Comparison of ENCODE assay signal across 1 cellular context in the genomic region with DNA sequence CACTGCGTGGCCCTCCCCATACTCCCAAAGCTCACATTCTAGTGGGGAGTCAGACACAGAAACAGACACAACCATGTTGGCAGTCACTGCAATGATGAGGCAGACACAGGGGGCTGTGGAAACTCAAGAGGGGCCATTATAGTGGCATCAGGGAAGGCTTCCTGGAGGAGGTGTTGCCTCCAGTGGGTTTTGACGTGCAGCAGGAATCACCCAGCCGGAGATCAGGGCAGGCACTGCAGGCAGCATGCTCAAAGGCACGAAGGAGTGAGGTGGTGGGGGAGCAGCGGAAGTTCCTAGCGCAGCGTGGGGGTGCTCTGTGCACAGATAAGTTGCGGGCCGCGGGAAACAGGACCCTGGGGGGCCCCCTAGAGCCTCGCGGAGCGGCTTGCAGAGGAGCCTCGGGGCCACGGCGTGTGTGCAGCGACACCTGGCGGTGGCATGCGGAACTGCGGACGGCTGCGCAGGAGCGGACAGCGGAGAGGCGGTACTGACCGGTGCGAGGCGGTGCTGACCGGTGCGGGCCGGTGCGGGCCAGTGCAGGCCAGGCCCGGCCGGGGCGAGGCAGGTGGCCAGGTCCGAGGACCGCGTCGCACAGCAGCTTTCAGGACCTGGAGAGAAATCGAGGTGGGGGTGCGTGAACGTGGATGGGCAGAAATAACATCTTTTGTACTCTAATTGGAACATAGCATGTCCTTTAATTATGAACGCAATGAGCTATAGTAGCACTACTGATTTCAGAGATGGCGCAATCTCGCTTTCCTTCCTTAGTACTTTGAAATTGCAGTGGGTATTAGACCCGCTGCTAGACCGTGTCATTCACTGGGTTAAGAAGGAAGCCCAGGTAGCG.
A peak's percentile ranks its signal among the peaks of the same experiment; 100 is the strongest.
TF ChIP-seq lines count a peak whose summit lies in the region.

No MANE protein-coding gene starts in this region.

TF ChIP-seq in K562, 482 proteins besides CTCF, POLR2A, EP300 and RAD21 (continued from another document and continues in another):
- TF ChIP-seq, protein P1, sequence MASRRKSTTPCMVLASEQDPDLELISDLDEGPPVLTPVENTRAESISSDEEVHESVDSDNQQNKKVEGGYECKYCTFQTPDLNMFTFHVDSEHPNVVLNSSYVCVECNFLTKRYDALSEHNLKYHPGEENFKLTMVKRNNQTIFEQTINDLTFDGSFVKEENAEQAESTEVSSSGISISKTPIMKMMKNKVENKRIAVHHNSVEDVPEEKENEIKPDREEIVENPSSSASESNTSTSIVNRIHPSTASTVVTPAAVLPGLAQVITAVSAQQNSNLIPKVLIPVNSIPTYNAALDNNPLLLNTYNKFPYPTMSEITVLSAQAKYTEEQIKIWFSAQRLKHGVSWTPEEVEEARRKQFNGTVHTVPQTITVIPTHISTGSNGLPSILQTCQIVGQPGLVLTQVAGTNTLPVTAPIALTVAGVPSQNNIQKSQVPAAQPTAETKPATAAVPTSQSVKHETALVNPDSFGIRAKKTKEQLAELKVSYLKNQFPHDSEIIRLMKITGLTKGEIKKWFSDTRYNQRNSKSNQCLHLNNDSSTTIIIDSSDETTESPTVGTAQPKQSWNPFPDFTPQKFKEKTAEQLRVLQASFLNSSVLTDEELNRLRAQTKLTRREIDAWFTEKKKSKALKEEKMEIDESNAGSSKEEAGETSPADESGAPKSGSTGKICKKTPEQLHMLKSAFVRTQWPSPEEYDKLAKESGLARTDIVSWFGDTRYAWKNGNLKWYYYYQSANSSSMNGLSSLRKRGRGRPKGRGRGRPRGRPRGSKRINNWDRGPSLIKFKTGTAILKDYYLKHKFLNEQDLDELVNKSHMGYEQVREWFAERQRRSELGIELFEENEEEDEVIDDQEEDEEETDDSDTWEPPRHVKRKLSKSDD (conservative IDR thresholded peaks at IDR 0.05; ENCODE audit: low read length): 0 out of 2 replicates have a peak, but pooled peaks have one; percentile 47
- TF ChIP-seq, protein P2, sequence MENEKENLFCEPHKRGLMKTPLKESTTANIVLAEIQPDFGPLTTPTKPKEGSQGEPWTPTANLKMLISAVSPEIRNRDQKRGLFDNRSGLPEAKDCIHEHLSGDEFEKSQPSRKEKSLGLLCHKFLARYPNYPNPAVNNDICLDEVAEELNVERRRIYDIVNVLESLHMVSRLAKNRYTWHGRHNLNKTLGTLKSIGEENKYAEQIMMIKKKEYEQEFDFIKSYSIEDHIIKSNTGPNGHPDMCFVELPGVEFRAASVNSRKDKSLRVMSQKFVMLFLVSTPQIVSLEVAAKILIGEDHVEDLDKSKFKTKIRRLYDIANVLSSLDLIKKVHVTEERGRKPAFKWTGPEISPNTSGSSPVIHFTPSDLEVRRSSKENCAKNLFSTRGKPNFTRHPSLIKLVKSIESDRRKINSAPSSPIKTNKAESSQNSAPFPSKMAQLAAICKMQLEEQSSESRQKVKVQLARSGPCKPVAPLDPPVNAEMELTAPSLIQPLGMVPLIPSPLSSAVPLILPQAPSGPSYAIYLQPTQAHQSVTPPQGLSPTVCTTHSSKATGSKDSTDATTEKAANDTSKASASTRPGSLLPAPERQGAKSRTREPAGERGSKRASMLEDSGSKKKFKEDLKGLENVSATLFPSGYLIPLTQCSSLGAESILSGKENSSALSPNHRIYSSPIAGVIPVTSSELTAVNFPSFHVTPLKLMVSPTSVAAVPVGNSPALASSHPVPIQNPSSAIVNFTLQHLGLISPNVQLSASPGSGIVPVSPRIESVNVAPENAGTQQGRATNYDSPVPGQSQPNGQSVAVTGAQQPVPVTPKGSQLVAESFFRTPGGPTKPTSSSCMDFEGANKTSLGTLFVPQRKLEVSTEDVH (IDR thresholded peaks at IDR 0.05; ENCODE audit: low read depth, partially characterized antibody): peak; percentile 91
- peak; percentile 56; the same call in 1 of the 2 replicates for TF ChIP-seq STAT5B (CRISPR knock-in tag; IDR thresholded peaks at IDR 0.05)
- TF ChIP-seq ZNF695 (CRISPR knock-in tag; IDR thresholded peaks at IDR 0.05): no peak
- TF ChIP-seq, protein P3, sequence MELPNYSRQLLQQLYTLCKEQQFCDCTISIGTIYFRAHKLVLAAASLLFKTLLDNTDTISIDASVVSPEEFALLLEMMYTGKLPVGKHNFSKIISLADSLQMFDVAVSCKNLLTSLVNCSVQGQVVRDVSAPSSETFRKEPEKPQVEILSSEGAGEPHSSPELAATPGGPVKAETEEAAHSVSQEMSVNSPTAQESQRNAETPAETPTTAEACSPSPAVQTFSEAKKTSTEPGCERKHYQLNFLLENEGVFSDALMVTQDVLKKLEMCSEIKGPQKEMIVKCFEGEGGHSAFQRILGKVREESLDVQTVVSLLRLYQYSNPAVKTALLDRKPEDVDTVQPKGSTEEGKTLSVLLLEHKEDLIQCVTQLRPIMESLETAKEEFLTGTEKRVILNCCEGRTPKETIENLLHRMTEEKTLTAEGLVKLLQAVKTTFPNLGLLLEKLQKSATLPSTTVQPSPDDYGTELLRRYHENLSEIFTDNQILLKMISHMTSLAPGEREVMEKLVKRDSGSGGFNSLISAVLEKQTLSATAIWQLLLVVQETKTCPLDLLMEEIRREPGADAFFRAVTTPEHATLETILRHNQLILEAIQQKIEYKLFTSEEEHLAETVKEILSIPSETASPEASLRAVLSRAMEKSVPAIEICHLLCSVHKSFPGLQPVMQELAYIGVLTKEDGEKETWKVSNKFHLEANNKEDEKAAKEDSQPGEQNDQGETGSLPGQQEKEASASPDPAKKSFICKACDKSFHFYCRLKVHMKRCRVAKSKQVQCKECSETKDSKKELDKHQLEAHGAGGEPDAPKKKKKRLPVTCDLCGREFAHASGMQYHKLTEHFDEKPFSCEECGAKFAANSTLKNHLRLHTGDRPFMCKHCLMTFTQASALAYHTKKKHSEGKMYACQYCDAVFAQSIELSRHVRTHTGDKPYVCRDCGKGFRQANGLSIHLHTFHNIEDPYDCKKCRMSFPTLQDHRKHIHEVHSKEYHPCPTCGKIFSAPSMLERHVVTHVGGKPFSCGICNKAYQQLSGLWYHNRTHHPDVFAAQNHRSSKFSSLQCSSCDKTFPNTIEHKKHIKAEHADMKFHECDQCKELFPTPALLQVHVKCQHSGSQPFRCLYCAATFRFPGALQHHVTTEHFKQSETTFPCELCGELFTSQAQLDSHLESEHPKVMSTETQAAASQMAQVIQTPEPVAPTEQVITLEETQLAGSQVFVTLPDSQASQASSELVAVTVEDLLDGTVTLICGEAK (IDR thresholded peaks at IDR 0.05): peak; percentile 60; the same call in 1 of the 2 replicates
- TF ChIP-seq, protein P3 (CRISPR knock-in tag; IDR thresholded peaks at IDR 0.05): no peak
- peak; percentile 22; the same call in 1 of the 2 replicates for TF ChIP-seq CHD2 (IDR thresholded peaks at IDR 0.05; ENCODE audit: low read depth, low read length)
- TF ChIP-seq ZZZ3 (IDR thresholded peaks at IDR 0.05): no peak
- TF ChIP-seq MECOM (CRISPR knock-in tag; IDR thresholded peaks at IDR 0.05): peak; percentile 58; the same call in 1 of the 2 replicates
- peak; percentile 95 for TF ChIP-seq FOXP1 (CRISPR knock-in tag; IDR thresholded peaks at IDR 0.05)
- TF ChIP-seq FOXJ3 (CRISPR knock-in tag; IDR thresholded peaks at IDR 0.05): no peak
- TF ChIP-seq, protein P4, sequence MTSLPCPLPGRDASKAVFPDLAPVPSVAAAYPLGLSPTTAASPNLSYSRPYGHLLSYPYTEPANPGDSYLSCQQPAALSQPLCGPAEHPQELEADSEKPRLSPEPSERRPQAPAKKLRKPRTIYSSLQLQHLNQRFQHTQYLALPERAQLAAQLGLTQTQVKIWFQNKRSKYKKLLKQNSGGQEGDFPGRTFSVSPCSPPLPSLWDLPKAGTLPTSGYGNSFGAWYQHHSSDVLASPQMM (CRISPR knock-in tag; IDR thresholded peaks at IDR 0.05): no peak
- TF ChIP-seq GABPA (tag; conservative IDR thresholded peaks at IDR 0.05; ENCODE audit: low read depth): peak; percentile 74
- TF ChIP-seq SP2 (IDR thresholded peaks at IDR 0.05; ENCODE audit: extremely low read depth, low read depth, low read length, poor library complexity, severe bottlenecking): no peak
- TF ChIP-seq, protein P5, sequence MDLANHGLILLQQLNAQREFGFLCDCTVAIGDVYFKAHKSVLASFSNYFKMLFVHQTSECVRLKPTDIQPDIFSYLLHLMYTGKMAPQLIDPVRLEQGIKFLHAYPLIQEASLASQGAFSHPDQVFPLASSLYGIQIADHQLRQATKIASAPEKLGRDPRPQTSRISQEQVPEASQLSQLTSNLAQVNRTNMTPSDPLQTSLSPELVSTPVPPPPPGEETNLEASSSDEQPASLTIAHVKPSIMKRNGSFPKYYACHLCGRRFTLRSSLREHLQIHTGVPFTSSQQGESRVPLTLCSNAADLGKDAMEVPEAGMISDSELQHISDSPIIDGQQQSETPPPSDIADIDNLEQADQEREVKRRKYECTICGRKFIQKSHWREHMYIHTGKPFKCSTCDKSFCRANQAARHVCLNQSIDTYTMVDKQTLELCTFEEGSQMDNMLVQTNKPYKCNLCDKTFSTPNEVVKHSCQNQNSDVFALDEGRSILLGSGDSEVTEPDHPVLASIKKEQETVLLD (IDR thresholded peaks at IDR 0.05): peak; percentile 67; the same call in 1 of the 2 replicates
- TF ChIP-seq HMG20B (CRISPR knock-in tag; IDR thresholded peaks at IDR 0.05): no peak
- TF ChIP-seq, protein P6, sequence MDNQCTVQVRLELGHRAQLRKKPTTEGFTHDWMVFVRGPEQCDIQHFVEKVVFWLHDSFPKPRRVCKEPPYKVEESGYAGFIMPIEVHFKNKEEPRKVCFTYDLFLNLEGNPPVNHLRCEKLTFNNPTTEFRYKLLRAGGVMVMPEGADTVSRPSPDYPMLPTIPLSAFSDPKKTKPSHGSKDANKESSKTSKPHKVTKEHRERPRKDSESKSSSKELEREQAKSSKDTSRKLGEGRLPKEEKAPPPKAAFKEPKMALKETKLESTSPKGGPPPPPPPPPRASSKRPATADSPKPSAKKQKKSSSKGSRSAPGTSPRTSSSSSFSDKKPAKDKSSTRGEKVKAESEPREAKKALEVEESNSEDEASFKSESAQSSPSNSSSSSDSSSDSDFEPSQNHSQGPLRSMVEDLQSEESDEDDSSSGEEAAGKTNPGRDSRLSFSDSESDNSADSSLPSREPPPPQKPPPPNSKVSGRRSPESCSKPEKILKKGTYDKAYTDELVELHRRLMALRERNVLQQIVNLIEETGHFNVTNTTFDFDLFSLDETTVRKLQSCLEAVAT (IDR thresholded peaks at IDR 0.05): peak; percentile 16 to 89; a peak in 3 of 4 replicates
- TF ChIP-seq CREBBP (IDR thresholded peaks at IDR 0.05; ENCODE audit: low read depth, low read length): no peak
- TF ChIP-seq, protein P7, sequence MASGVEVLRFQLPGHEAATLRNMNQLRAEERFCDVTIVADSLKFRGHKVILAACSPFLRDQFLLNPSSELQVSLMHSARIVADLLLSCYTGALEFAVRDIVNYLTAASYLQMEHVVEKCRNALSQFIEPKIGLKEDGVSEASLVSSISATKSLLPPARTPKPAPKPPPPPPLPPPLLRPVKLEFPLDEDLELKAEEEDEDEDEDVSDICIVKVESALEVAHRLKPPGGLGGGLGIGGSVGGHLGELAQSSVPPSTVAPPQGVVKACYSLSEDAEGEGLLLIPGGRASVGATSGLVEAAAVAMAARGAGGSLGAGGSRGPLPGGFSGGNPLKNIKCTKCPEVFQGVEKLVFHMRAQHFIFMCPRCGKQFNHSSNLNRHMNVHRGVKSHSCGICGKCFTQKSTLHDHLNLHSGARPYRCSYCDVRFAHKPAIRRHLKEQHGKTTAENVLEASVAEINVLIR (CRISPR knock-in tag; IDR thresholded peaks at IDR 0.05): no peak
- peak; percentile 90; the same call in 1 of the 2 replicates for TF ChIP-seq NBN (IDR thresholded peaks at IDR 0.05; ENCODE audit: low read depth)
- no peak for TF ChIP-seq ZKSCAN3 (CRISPR knock-in tag; IDR thresholded peaks at IDR 0.05)
- no peak; the same call in 1 of the 2 replicates for TF ChIP-seq CBFA2T2 (conservative IDR thresholded peaks at IDR 0.05)
- no peak for TF ChIP-seq ZNF224 (CRISPR knock-in tag; IDR thresholded peaks at IDR 0.05)
- TF ChIP-seq KAT2B (IDR thresholded peaks at IDR 0.05; ENCODE audit: low read depth, low read length): peak; percentile 100
- TF ChIP-seq, protein P8, sequence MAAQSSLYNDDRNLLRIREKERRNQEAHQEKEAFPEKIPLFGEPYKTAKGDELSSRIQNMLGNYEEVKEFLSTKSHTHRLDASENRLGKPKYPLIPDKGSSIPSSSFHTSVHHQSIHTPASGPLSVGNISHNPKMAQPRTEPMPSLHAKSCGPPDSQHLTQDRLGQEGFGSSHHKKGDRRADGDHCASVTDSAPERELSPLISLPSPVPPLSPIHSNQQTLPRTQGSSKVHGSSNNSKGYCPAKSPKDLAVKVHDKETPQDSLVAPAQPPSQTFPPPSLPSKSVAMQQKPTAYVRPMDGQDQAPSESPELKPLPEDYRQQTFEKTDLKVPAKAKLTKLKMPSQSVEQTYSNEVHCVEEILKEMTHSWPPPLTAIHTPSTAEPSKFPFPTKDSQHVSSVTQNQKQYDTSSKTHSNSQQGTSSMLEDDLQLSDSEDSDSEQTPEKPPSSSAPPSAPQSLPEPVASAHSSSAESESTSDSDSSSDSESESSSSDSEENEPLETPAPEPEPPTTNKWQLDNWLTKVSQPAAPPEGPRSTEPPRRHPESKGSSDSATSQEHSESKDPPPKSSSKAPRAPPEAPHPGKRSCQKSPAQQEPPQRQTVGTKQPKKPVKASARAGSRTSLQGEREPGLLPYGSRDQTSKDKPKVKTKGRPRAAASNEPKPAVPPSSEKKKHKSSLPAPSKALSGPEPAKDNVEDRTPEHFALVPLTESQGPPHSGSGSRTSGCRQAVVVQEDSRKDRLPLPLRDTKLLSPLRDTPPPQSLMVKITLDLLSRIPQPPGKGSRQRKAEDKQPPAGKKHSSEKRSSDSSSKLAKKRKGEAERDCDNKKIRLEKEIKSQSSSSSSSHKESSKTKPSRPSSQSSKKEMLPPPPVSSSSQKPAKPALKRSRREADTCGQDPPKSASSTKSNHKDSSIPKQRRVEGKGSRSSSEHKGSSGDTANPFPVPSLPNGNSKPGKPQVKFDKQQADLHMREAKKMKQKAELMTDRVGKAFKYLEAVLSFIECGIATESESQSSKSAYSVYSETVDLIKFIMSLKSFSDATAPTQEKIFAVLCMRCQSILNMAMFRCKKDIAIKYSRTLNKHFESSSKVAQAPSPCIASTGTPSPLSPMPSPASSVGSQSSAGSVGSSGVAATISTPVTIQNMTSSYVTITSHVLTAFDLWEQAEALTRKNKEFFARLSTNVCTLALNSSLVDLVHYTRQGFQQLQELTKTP (IDR thresholded peaks at IDR 0.05; ENCODE audit: low read depth in 1 of 2, partially characterized antibody in 2 of 2): peak; percentile 72 to 86
